Comparison of ENCODE assay signal across 15 cellular contexts in the genomic region with DNA sequence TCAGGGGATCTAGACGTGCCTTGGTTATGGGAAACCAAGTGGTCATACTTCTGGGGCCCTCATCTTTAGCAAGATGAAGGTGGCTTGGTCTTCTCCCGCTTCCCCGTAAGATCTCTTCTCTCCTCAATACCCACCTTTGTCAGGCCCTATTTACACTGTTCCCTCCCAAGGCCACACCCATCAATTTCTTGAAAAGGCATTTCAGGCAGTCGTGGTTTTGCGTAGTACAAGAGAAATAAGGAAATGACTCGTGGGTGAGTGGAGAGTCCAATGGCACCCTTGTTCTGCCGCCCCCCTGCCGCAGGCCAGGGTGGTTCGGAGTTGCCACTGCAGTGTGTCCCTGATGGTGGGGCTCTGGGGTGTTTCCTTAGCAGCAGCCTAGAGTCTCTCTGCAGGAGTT. TPM values are rescaled to one million over a fixed set of nuclear protein-coding genes. Genes with fewer than 3 reads are reported as not detected.
DNase-seq lines count a peak whose midpoint lies in the region; ATAC-seq, FAIRE-seq and TF ChIP-seq lines count a peak whose summit lies in the region.
"Had no signal": no experiment of that assay in that cellular context is flagged by ENCODE, and none has a peak within 500 bp of the region (broad histone marks: within the 10 kb centered on the region; RNA-seq: fewer than 3 reads in every experiment).

No MANE protein-coding gene starts in this region.

- peaks cover 8% of the 10 kb centered on the region for H3K4me1 Mint-ChIP-seq in activated CD8-positive, alpha-beta T cell treated with anti-CD3 and anti-CD28 coated beads for 36 hours (ENCODE audit: low read depth)
- H3K4me1 Mint-ChIP-seq: CD8-positive, alpha-beta memory T cell had no signal

- H3K4me2 ChIP-seq in keratinocyte (ENCODE audit: control insufficient read depth, extremely low read depth, insufficient read depth, low read depth, low read length) = peak overlapping the region; percentile 45

- POLR2A ChIA-PET in activated CD8-positive, alpha-beta T cell treated with anti-CD3 and anti-CD28 coated beads for 36 hours (lab: Charles Lee) = no interaction called here

- FAIRE-seq in keratinocyte (lab: Jason Lieb, UNC) = peak; percentile 74
- FAIRE-seq: GM12878 had no signal

- no peaks in the 10 kb centered on the region for H3K9me3 ChIP-seq in keratinocyte (ENCODE audit: control insufficient read depth, low read depth, low read length)

- H3K79me2 ChIP-seq in keratinocyte (ENCODE audit: control insufficient read depth, insufficient read depth, low read length) = no peaks in the 10 kb centered on the region

- TF ChIP-seq CTCF in activated CD8-positive, alpha-beta T cell treated with anti-CD3 and anti-CD28 coated beads for 36 hours (IDR thresholded peaks at IDR 0.05) = no peak
- TF ChIP-seq CTCF in keratinocyte (optimal IDR thresholded peaks at IDR 0.05 in 1 of 3, IDR thresholded peaks at IDR 0.05 in 1 of 3, conservative IDR thresholded peaks at IDR 0.05 in 1 of 3; ENCODE audit: extremely low read depth in 1 of 3, insufficient read depth in 2 of 3, low read length in 3 of 3) = no peak
- TF ChIP-seq CTCF in lower leg skin (IDR thresholded peaks at IDR 0.05) = no peak

- dilution Hi-C loops in keratinocyte (cut with MboI; ENCODE audit: extremely low pct_ligation_motif_present, low sequenced_read_pairs) = no loop called here

- H3K9me1 ChIP-seq in keratinocyte (ENCODE audit: control insufficient read depth, extremely low read depth, insufficient read depth, low read length) = no peaks in the 10 kb centered on the region

- no peaks in the 10 kb centered on the region for H3K9me3 Mint-ChIP-seq in activated CD8-positive, alpha-beta T cell treated with anti-CD3 and anti-CD28 coated beads for 36 hours
- H3K9me3 Mint-ChIP-seq: CD8-positive, alpha-beta memory T cell; T-helper 1 cell treated with Interleukin-12 subunit alpha and Interleukin-12 subunit beta and Interleukin-4 antibody, amounts not matched to agents 30 μg/mL and 1 μg/mL, for 36 hours had no signal

- peak overlapping the region; percentile 24 for H3K9ac ChIP-seq in keratinocyte (ENCODE audit: control insufficient read depth, extremely low read depth, insufficient read depth, low read length)

- no peaks in the 10 kb centered on the region for H3K27me3 Mint-ChIP-seq in activated CD8-positive, alpha-beta T cell treated with anti-CD3 and anti-CD28 coated beads for 36 hours

- no peak for TF ChIP-seq POLR2A in lower leg skin (IDR thresholded peaks at IDR 0.05)

- H4K20me1 ChIP-seq in keratinocyte (ENCODE audit: control insufficient read depth, extremely low read depth, insufficient read depth, low read length) = no peaks in the 10 kb centered on the region

- 61 to 69% methylated on average over 9 of the region's 9 CpGs for WGBS in lower leg skin, 2 donors

- H3K4me3 ChIP-seq in keratinocyte (ENCODE audit: control insufficient read depth in 2 of 3, extremely low read depth in 1 of 3, insufficient read depth in 2 of 3, low read depth in 1 of 3, low read length in 3 of 3) = no peak overlapping the region
- no peak overlapping the region for H3K4me3 ChIP-seq in lower leg skin (ENCODE audit: low read depth, poor library complexity, severe bottlenecking)
- H3K4me3 ChIP-seq: GM12878 had no signal

- peaks cover 53% of the 10 kb centered on the region for H3K4me1 ChIP-seq in keratinocyte (ENCODE audit: control insufficient read depth, extremely low read depth, insufficient read depth, low read length)

- DNase-seq in AG08395 (ENCODE audit: low spot score) = peak; percentile 10
- peak; percentile 71 for DNase-seq in HT-29 (ENCODE audit: low spot score)
- DNase-seq in activated CD8-positive, alpha-beta T cell treated with anti-CD3 and anti-CD28 coated beads for 36 hours = no peak
- DNase-seq in keratinocyte (ENCODE audit: low read depth, low spot score) = no peak
- no peak for DNase-seq in OCI-M1 (lab: John Stamatoyannopoulos, UW)
- DNase-seq in cerebellum (ENCODE audit: low spot score) = no peak
- DNase-seq in left lobe of liver (ENCODE audit: low spot score) = no peak
- no peak for DNase-seq in lower leg skin (ENCODE audit: low spot score in 2 of 2)
- DNase-seq: CD8-positive, alpha-beta memory T cell; cortex of kidney; NCI-H446; stimulated activated CD4-positive, alpha-beta T cell treated with anti-CD3 and anti-CD28 coated beads, Interleukin-2, amount 100 ng/mL, for 24 hours had no signal

- peak overlapping the region; percentile 20 for H2AFZ ChIP-seq in keratinocyte (ENCODE audit: control insufficient read depth, low read length)

- no peaks in the 10 kb centered on the region for H3K27me3 ChIP-seq in keratinocyte (ENCODE audit: control insufficient read depth, extremely low read depth, insufficient read depth, low read length)

- H3K4me3 Mint-ChIP-seq in activated CD8-positive, alpha-beta T cell treated with anti-CD3 and anti-CD28 coated beads for 36 hours = no peak overlapping the region
- H3K4me3 Mint-ChIP-seq: CD8-positive, alpha-beta memory T cell; nephron; T-helper 1 cell treated with Interleukin-12 subunit alpha and Interleukin-12 subunit beta and Interleukin-4 antibody, amounts not matched to agents 30 μg/mL and 1 μg/mL, for 36 hours had no signal

- H3K36me3 Mint-ChIP-seq in activated CD8-positive, alpha-beta T cell treated with anti-CD3 and anti-CD28 coated beads for 36 hours (ENCODE audit: low read depth) = no peaks in the 10 kb centered on the region
- H3K36me3 Mint-ChIP-seq: CD8-positive, alpha-beta memory T cell had no signal

- no peaks in the 10 kb centered on the region for H3K36me3 ChIP-seq in keratinocyte (ENCODE audit: control insufficient read depth in 2 of 2, extremely low read depth in 1 of 2, insufficient read depth in 2 of 2, low read length in 2 of 2)

- peak; percentile 39 for ATAC-seq in activated CD8-positive, alpha-beta T cell treated with anti-CD3 and anti-CD28 coated beads for 36 hours
- no peak for ATAC-seq in left lobe of liver
- ATAC-seq: GM12878 had no signal

- CTCF ChIA-PET in activated CD8-positive, alpha-beta T cell treated with anti-CD3 and anti-CD28 coated beads for 36 hours (lab: Charles Lee) = no interaction called here

- intact Hi-C loops in activated CD8-positive, alpha-beta T cell treated with anti-CD3 and anti-CD28 coated beads for 36 hours (cut with micrococcal nuclease) = no loop called here
- intact Hi-C loops in lower leg skin (cut with DNase I; ENCODE audit: low total_unique reads) = no loop called here

- H3K27ac Mint-ChIP-seq in activated CD8-positive, alpha-beta T cell treated with anti-CD3 and anti-CD28 coated beads for 36 hours = no peak overlapping the region
- H3K27ac Mint-ChIP-seq: CD8-positive, alpha-beta memory T cell; nephron; T-helper 1 cell treated with Interleukin-12 subunit alpha and Interleukin-12 subunit beta and Interleukin-4 antibody, amounts not matched to agents 30 μg/mL and 1 μg/mL, for 36 hours had no signal

- peak overlapping the region; percentile 94 for H3K27ac ChIP-seq in keratinocyte (ENCODE audit: control insufficient read depth, insufficient read depth, low read length)

RNA-seq across cellular contexts. Expression of a gene that starts 9.9 kb away (rescaled TPM):
- total RNA-seq in HT-29 (2014; rRNA removed; shearing (Covaris generic)) = 162 and 185 TPM in 2 replicates
- under 1 TPM in 1 of 2 experiments, not detected in 1; 0.11 TPM for total RNA-seq in activated CD8-positive, alpha-beta T cell treated with anti-CD3 and anti-CD28 coated beads for 36 hours
- polyA plus RNA-seq in keratinocyte = 25.5 to 73.6 TPM (median 28.8 TPM) in 3 replicates
- polyA plus RNA-seq in keratinocyte (2011; ENCODE audit: low read depth) = 7.3 TPM
- polyA plus RNA-seq in keratinocyte (2011; cell fraction: cytosol; rRNA removed) = 14.9 and 26.4 TPM in 2 replicates
- 98.1 and 149 TPM in 2 replicates for polyA plus RNA-seq in keratinocyte (2011; cell fraction: nucleus; rRNA removed)
- polyA plus RNA-seq in keratinocyte (2012; ENCODE audit: low replicate concordance) = 21.0 and 27.1 TPM in 2 replicates
- 103 to 158 TPM (median 139 TPM) in 3 replicates for polyA minus RNA-seq in keratinocyte
- polyA minus RNA-seq in keratinocyte (2011; cell fraction: cytosol; rRNA and poly(A)+ RNA removed) = 30.7 TPM
- 106 and 122 TPM in 2 replicates for polyA minus RNA-seq in keratinocyte (2011; cell fraction: nucleus; rRNA and poly(A)+ RNA removed)
- total RNA-seq in cerebellum = 0.36 TPM
- total RNA-seq in left lobe of liver = 0.73 TPM
- total RNA-seq in lower leg skin = 1 to 10 TPM; 2.1 to 9.4 (median 5.3) TPM
- total RNA-seq: CD8-positive, alpha-beta memory T cell had no signal
- polyA plus RNA-seq: CD8-positive, alpha-beta memory T cell had no signal

Comparison
In these comparisons a context has a peak if more than half of its experiments do, and no peak if none do; other contexts are left out.
1. DNase-seq: peak in AG08395 (single experiment) and HT-29 (single experiment); none in activated CD8-positive, alpha-beta T cell treated with anti-CD3 and anti-CD28 coated beads for 36 hours (single experiment), keratinocyte (single experiment), OCI-M1 (single experiment), cerebellum (single experiment), left lobe of liver (single experiment) and lower leg skin (0 of 2).
2. RNA of a gene that starts 9.9 kb away (total RNA-seq): 162 to 185 TPM in HT-29; 2.1 to 9.4 TPM in lower leg skin, 0.73 TPM in left lobe of liver (single experiment), 0.36 TPM in cerebellum (single experiment) and 0.11 TPM in activated CD8-positive, alpha-beta T cell treated with anti-CD3 and anti-CD28 coated beads for 36 hours; every median in the first group is over 10 times any median in the second.